31 cellular contexts compared by ENCODE assay signal in the genomic region with DNA sequence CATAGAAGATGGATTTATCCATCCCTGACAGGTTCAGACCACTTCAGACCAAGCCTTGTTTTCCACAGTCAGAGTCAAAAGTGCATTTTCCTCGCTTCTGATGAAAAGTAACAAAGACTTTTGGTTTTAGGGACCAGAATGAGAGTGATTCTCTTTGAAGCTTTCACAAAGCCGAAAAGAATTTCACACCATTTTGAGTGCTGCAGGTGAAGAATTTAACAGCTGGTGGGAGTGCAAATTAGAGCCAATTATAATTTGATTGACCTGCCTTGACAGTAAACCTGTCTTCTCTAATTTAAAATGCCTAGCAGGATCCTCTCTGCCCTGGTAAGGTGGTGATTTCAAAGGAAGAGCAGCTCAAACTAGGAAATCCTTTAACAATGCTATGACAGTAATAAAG.
"Had no signal": no experiment of that assay in that cellular context is flagged by ENCODE, and none has a peak within 500 bp of the region (broad histone marks: within the 10 kb centered on the region; RNA-seq: fewer than 3 reads in every experiment).

No MANE protein-coding gene starts in this region.

- H3K27ac ChIP-seq: adrenal gland, body of pancreas, breast epithelium, KMS-11, VCaP had no signal

- H3K4me1 Mint-ChIP-seq: activated B cell treated with CpG ODN at 0.5 μM for 24 hours had no signal

- H3K36me3 ChIP-seq: adrenal gland, breast epithelium had no signal

- H3K9me3 ChIP-seq: adrenal gland had no signal

- H3K4me1 ChIP-seq: adrenal gland, body of pancreas, breast epithelium had no signal

- H3K27ac Mint-ChIP-seq: activated B cell treated with CpG ODN at 0.5 μM for 24 hours; activated CD4-positive, alpha-beta memory T cell treated with anti-CD3 and anti-CD28 coated beads for 36 hours; activated naive CD4-positive, alpha-beta T cell treated with anti-CD3 and anti-CD28 coated beads for 36 hours; activated naive CD4-positive, alpha-beta T cell treated with anti-CD3 and anti-CD28 coated beads, Interleukin-2, amount 50 U/mL, for 72 hours; activated T-helper 1 cell treated with anti-CD3 and anti-CD28 coated beads, Interleukin-12 subunit alpha, Interleukin-12 subunit beta, Interleukin-2, Interleukin-4 antibody, amounts not matched to agents 30 ng/mL and 10 ng/mL and 1 ng/mL, durations not matched to agents 14 hours and 24 hours and 36 hours had no signal

- H3K27me3 ChIP-seq: body of pancreas, breast epithelium had no signal

- H3K36me3 Mint-ChIP-seq: activated CD4-positive, alpha-beta memory T cell treated with anti-CD3 and anti-CD28 coated beads for 36 hours; activated naive CD4-positive, alpha-beta T cell treated with anti-CD3 and anti-CD28 coated beads, Interleukin-2, amount 50 U/mL, for 72 hours had no signal

- DNase-seq: activated B cell treated with CpG ODN at 0.5 μM for 24 hours; activated CD4-positive, alpha-beta memory T cell treated with anti-CD3 and anti-CD28 coated beads for 36 hours; activated CD4-positive, alpha-beta T cell treated with anti-CD3 and anti-CD28 coated beads for 4 hours; activated CD4-positive, alpha-beta T cell treated with anti-CD3 and anti-CD28 coated beads, Interleukin-2, amount 50 U/mL, for 1 hour; activated CD4-positive, CD25-positive, alpha-beta regulatory T cell treated with anti-CD3 and anti-CD28 coated beads, Interleukin-2, amount 50 U/mL, for 72 hours; activated CD8-positive, alpha-beta memory T cell treated with anti-CD3 and anti-CD28 coated beads, Interleukin-2, amount 50 U/mL, for 4 hours; activated gamma-delta T cell treated with Interleukin-2 at 50 U/mL for 16 hours; activated naive CD4-positive, alpha-beta T cell treated with anti-CD3 and anti-CD28 coated beads for 36 hours; activated T-cell treated with anti-CD3 and anti-CD28 coated beads for 4 hours; activated T-cell treated with anti-CD3 and anti-CD28 coated beads, Interleukin-2, amount 50 U/mL, for 4 hours; adrenal gland; body of pancreas; MM.1S; MV-4-11; NCI-H1092; NCI-H1436 treated with DMSO at 0.1 percent for 48 hours; NCI-H1694 treated with DMSO at 0.1 percent for 48 hours; NCI-H2029; NCI-H510A; NCI-H526; NCI-H774; Right ventricle myocardium superior; SW 1271; T-helper 1 cell; T-helper 2 cell; T-helper 9 cell had no signal

- H3K4me3 Mint-ChIP-seq: activated B cell treated with CpG ODN at 0.5 μM for 24 hours; activated CD4-positive, alpha-beta memory T cell treated with anti-CD3 and anti-CD28 coated beads for 36 hours; activated naive CD4-positive, alpha-beta T cell treated with anti-CD3 and anti-CD28 coated beads for 36 hours; activated T-cell treated with anti-CD3 and anti-CD28 coated beads, Interleukin-2, amount 50 U/mL, for 4 hours; activated T-helper 1 cell treated with anti-CD3 and anti-CD28 coated beads, Interleukin-12 subunit alpha, Interleukin-12 subunit beta, Interleukin-2, Interleukin-4 antibody, amounts not matched to agents 30 ng/mL and 10 ng/mL and 1 ng/mL, durations not matched to agents 14 hours and 24 hours and 36 hours had no signal

- ATAC-seq: activated naive CD4-positive, alpha-beta T cell treated with anti-CD3 and anti-CD28 coated beads, Interleukin-2, amount 50 U/mL, for 72 hours; activated T-cell treated with anti-CD3 and anti-CD28 coated beads, Interleukin-2, amount 50 U/mL, for 4 hours; body of pancreas had no signal

- H3K4me3 ChIP-seq: adrenal gland, body of pancreas, breast epithelium had no signal

- H3K4me2 ChIP-seq: KMS-11 had no signal

- H3K9ac ChIP-seq: KMS-11 had no signal
